In the genomic region with DNA sequence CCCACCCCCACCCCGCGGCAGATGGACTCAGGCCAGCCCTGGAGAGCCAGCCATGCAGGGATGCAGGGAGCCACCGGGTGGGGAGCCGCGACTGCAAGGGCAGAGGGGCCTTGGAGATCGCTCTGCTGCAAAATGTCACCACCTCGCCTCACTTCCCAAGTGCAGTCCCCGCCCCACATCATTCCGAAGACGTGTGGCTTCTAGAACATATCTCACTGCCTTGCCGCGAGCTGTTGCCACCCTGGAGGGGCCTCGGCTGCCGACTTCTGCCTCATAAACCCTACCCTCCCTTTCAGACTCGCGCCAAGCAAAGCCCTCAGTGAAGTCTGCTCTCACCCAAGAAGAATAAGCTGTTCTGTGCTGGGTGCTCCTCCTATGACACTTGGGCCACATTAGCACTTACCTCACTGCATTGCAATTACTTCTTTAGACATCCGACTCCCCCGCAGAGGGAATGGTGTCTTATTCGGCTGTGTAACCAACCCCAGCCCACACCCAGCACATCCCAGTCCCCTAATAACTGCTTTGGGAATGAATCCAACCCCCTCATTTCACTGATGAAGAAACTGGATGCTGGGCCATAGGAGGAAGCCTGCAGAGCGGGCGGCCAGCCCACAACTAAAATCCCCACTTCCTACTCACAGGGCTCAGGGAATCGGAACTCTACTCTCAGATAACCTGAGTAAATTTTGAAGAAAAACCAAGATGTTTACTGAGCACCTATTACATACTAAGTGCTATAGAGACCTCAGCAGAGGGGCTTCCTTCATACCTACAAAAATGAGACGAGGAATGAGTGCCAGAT, we compare ENCODE assay signal across 12 cellular contexts. TPM values are rescaled to one million over a fixed set of nuclear protein-coding genes. Genes with fewer than 3 reads are reported as not detected.
A peak's percentile ranks its signal among the peaks of the same experiment; 100 is the strongest.
DNase-seq lines count a peak whose midpoint lies in the region; ATAC-seq and TF ChIP-seq lines count a peak whose summit lies in the region.
"Had no signal": no experiment of that assay in that cellular context is flagged by ENCODE, and none has a peak within 500 bp of the region (broad histone marks: within the 10 kb centered on the region; RNA-seq: fewer than 3 reads in every experiment).

No MANE protein-coding gene starts in this region.

- peak overlapping the region; percentile 34 for H2BK5ac ChIP-seq in mesendoderm (ENCODE audit: low read length)

- H3K9me3 ChIP-seq in colonic mucosa (no peaks in the 10 kb centered on the region), tibial artery (no peaks in the 10 kb centered on the region), body of pancreas (no peaks in the 10 kb centered on the region)

- H4K8ac ChIP-seq in mesendoderm (ENCODE audit: low read depth, low read length) = no peak overlapping the region

- H3K79me2 ChIP-seq in mesendoderm (ENCODE audit: control insufficient read depth, insufficient read depth, low read length) = peaks cover 85% of the 10 kb centered on the region

- H3K4me2 ChIP-seq in mesendoderm (ENCODE audit: low read length) = peak overlapping the region; percentile 19

- H4K5ac ChIP-seq in mesendoderm (ENCODE audit: low read length) = no peak overlapping the region

- no peak overlapping the region for H3K23ac ChIP-seq in mesendoderm (ENCODE audit: low read length)

- H3K9ac ChIP-seq in colonic mucosa (ENCODE audit: low read depth in 2 of 2, low read length in 2 of 2) (no peak overlapping the region), mesendoderm (ENCODE audit: low read length) (peak overlapping the region; percentile 38)

- intact Hi-C loops in colonic mucosa (cut with DNase I) = loop anchor here (10.0 kb wide), 1 partner anchor 494 kb away; no protein-coding TSS in a partner anchor
- intact Hi-C loops in tibial artery (cut with DNase I; ENCODE audit: low total_unique reads) = no loop called here
- intact Hi-C loops in body of pancreas (cut with DNase I) = no loop called here

- H3K79me1 ChIP-seq in mesendoderm (ENCODE audit: low read length) = peaks cover 37% of the 10 kb centered on the region

- TF ChIP-seq POLR2A in body of pancreas (IDR thresholded peaks at IDR 0.05) = no peak

- no peak overlapping the region for H3K4ac ChIP-seq in mesendoderm (ENCODE audit: low read depth, low read length)

- H3K18ac ChIP-seq in mesendoderm (ENCODE audit: low read length) = peak overlapping the region; percentile 0

- H3K27ac ChIP-seq in colonic mucosa = no peak overlapping the region
- H3K27ac ChIP-seq in mesendoderm (ENCODE audit: low read depth, low read length) = peak overlapping the region; percentile 3
- peak overlapping the region; percentile 5 to 8 for H3K27ac ChIP-seq in tibial artery
- H3K27ac ChIP-seq in body of pancreas = no peak overlapping the region

- no peak overlapping the region for H2AK5ac ChIP-seq in mesendoderm (ENCODE audit: low read length)

- WGBS in mesendoderm (ENCODE audit: extremely low coverage, insufficient coverage, low lambda C conversion rate) = no CpG with 5 or more reads among the region's 23 CpGs
- 75 to 77% methylated on average over 23 of the region's 23 CpGs for WGBS in body of pancreas, 2 donors

- H3K4me3 ChIP-seq in colonic mucosa (no peak overlapping the region), mesendoderm (ENCODE audit: low read length) (no peak overlapping the region), tibial artery (peak overlapping the region; percentile 2 to 5), body of pancreas (no peak overlapping the region)

- H3K36me3 ChIP-seq in colonic mucosa = no peaks in the 10 kb centered on the region
- H3K36me3 ChIP-seq in mesendoderm (ENCODE audit: control insufficient read depth, insufficient read depth, low read length) = peaks cover 2% of the 10 kb centered on the region
- H3K36me3 ChIP-seq in tibial artery = peaks cover 0 to 46% (median 23%) of the 10 kb centered on the region in 3 donors
- H3K36me3 ChIP-seq in body of pancreas (replicated peaks in 1 of 2; ENCODE audit: insufficient read depth in 1 of 2, low read depth in 2 of 2) = peaks cover 0 to 2% of the 10 kb centered on the region in 2 donors

- no peak for ATAC-seq in body of pancreas
- ATAC-seq in HG03442 (IDR thresholded peaks at IDR 0.05; ENCODE audit: unreplicated experiment) = no peak
- no peak for ATAC-seq in HG03460 (IDR thresholded peaks at IDR 0.05; ENCODE audit: unreplicated experiment)

- DNase-seq in NCI-H510A (lab: John Stamatoyannopoulos, UW) = peak; percentile 35
- DNase-seq in NCI-H510A treated with DMSO at 0.1 percent for 48 hours (lab: John Stamatoyannopoulos, UW) = no peak
- peak; percentile 35 for DNase-seq in colonic mucosa
- peak; percentile 95 for DNase-seq in mesendoderm
- peak in 1 of 2 donors; percentile 43 for DNase-seq in tibial artery
- no peak for DNase-seq in body of pancreas
- DNase-seq: activated CD4-positive, alpha-beta T cell treated with anti-CD3 and anti-CD28 coated beads, Interleukin-2, amount 10 ng/mL, durations not matched to agents 24 days and 14 days; foreskin melanocyte; SHP77; stimulated activated CD4-positive, alpha-beta T cell treated with anti-CD3 and anti-CD28 coated beads, Interleukin-4, amount 100 ng/mL, for 24 hours had no signal

- TF ChIP-seq CTCF in colonic mucosa (IDR thresholded peaks at IDR 0.05) = no peak
- TF ChIP-seq CTCF in tibial artery (IDR thresholded peaks at IDR 0.05) = no peak
- TF ChIP-seq CTCF in body of pancreas (IDR thresholded peaks at IDR 0.05) = no peak

- no peak overlapping the region for H2BK15ac ChIP-seq in mesendoderm (replicated peaks; ENCODE audit: low read depth)

- no peaks in the 10 kb centered on the region for H3K27me3 ChIP-seq in colonic mucosa
- no peaks in the 10 kb centered on the region for H3K27me3 ChIP-seq in mesendoderm (ENCODE audit: insufficient read depth, low read length, poor library complexity)
- H3K27me3 ChIP-seq in tibial artery = no peaks in the 10 kb centered on the region
- H3K27me3 ChIP-seq in body of pancreas = no peaks in the 10 kb centered on the region

- peaks cover 34% of the 10 kb centered on the region for H3K4me1 ChIP-seq in colonic mucosa
- H3K4me1 ChIP-seq in mesendoderm (ENCODE audit: control insufficient read depth, low read depth, low read length) = peaks cover 54% of the 10 kb centered on the region
- peaks cover 0 to 60% (median 47%) of the 10 kb centered on the region in 4 donors for H3K4me1 ChIP-seq in tibial artery
- H3K4me1 ChIP-seq in body of pancreas = peaks cover 45% of the 10 kb centered on the region

- no peak overlapping the region for H2BK120ac ChIP-seq in mesendoderm (ENCODE audit: low read depth, low read length)

- peak overlapping the region; percentile 76 for H3K56ac ChIP-seq in mesendoderm (ENCODE audit: low read length)

RNA-seq across cellular contexts. Expression of gene TLE3, which starts 8.6 kb away (rescaled TPM):
- total RNA-seq in colonic mucosa (10 to 100 TPM; 65.4 to 85.1 TPM), body of pancreas (10 to 100 TPM; 16.6 to 33.9 TPM)
- 56.3 TPM for polyA plus RNA-seq in mesendoderm (2013, experiment 1 of 2)
- polyA plus RNA-seq in mesendoderm (2013, experiment 2 of 2) = 55.9 TPM

Comparison
In these comparisons a context has a peak if more than half of its experiments do, and no peak if none do; other contexts are left out.
1. DNase-seq: peak in NCI-H510A (single experiment), colonic mucosa (single experiment) and mesendoderm (single experiment); none in NCI-H510A treated with DMSO at 0.1 percent for 48 hours (single experiment) and body of pancreas (0 of 4).
2. H3K27ac ChIP-seq: peak in mesendoderm (single experiment) and tibial artery (2 of 2); none in colonic mucosa (single experiment) and body of pancreas (0 of 4).
3. H3K4me3 ChIP-seq: peak in tibial artery (2 of 2); none in colonic mucosa (single experiment), mesendoderm (single experiment) and body of pancreas (0 of 2).